8 cellular contexts compared by ENCODE assay signal in the genomic region with DNA sequence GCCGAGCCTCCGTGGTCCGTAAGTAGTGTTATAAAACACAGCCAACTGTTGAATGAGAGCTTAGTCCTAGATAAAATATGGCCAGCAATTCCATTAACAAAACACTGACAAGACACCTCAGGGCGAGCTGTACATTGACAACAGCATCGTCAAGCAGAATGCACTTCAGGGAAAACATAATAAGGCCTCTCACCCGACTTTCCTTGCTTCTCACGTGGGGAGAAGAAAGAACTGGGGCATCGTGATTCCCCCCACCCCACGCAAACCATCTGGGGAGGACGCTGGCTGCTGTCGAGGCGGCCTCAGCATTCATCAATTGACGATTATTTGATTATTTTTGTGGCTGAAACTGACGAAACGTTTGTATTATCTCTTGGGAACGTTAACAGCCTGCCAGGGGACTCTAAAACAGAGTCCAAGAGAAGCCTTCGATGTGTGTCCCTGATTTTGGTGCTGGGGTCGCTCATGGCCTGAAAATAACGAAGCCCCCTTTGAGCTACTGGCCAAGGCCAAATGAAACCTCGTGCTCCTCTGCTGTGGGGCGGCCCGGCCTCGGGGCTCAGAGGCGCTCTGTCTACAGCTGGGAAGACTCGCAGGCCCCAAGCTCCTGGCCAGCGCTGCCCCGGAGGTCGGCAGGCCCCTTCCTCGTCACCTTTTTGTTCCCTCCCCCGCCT. TPM values are rescaled to one million over a fixed set of nuclear protein-coding genes. Genes with fewer than 3 reads are reported as not detected.
DNase-seq lines count a peak whose midpoint lies in the region; ATAC-seq and TF ChIP-seq lines count a peak whose summit lies in the region.

No MANE protein-coding gene starts in this region.

- intact Hi-C loops in left ventricle myocardium inferior (cut with micrococcal nuclease), result no loop called here

- peak overlapping the region; percentile 96 for H3K27ac Mint-ChIP-seq in WTC11

- H3K27ac ChIP-seq in left ventricle myocardium inferior (replicated peaks), result peak overlapping the region; percentile 97
- H3K27ac ChIP-seq in skeletal muscle tissue (ENCODE audit: low read depth, low read length), result peak overlapping the region; percentile 94

- peak; percentile 13 for ATAC-seq in GM18517 (IDR thresholded peaks at IDR 0.05; ENCODE audit: unreplicated experiment)
- ATAC-seq in HG02763 (IDR thresholded peaks at IDR 0.05; ENCODE audit: unreplicated experiment), result peak; percentile 14
- ATAC-seq in WTC11, result no peak

- H3K36me3 Mint-ChIP-seq in WTC11, result peaks cover 24% of the 10 kb centered on the region

- H3K4me1 Mint-ChIP-seq in WTC11, result peaks cover 22% of the 10 kb centered on the region

- H3K4me3 Mint-ChIP-seq in WTC11, result peak overlapping the region; percentile 100

- POLR2A ChIA-PET in WTC11 (lab: Charles Lee), result interaction anchor here (0.5 to 2.7 kb wide), 13 partner anchors 30 to 309 kb away, joined by 3 to 13 read pairs (median 5); partner anchors contain the start of genes AFF4, CCNI2, RAD50 and SOWAHA

- peaks cover 3% of the 10 kb centered on the region; the same call in 1 of the 2 replicates for H3K27me3 Mint-ChIP-seq in WTC11 (ENCODE audit: low read depth)

- CTCF ChIA-PET in WTC11 (lab: Charles Lee), result interaction anchor here (0.7 to 2.9 kb wide), 17 partner anchors 11 to 339 kb away, joined by 3 to 24 read pairs (median 6); partner anchors contain the start of genes CCNI2 and SHROOM1

- peaks cover 33% of the 10 kb centered on the region for H3K36me3 ChIP-seq in left ventricle myocardium inferior
- peaks cover 20 to 27% (median 24%) of the 10 kb centered on the region in 3 donors for H3K36me3 ChIP-seq in skeletal muscle tissue (ENCODE audit: control insufficient read depth in 3 of 3, insufficient read depth in 3 of 3, low read length in 3 of 3)

- peak overlapping the region; percentile 95 for H3K4me3 ChIP-seq in left ventricle myocardium inferior
- peak overlapping the region; percentile 90 to 97 (median 91) for H3K4me3 ChIP-seq in skeletal muscle tissue (ENCODE audit: low read length in 3 of 3)

- peak overlapping the region; percentile 92 to 97 (median 94) for H3K9ac ChIP-seq in skeletal muscle tissue (ENCODE audit: low read depth in 1 of 3, low read length in 3 of 3)

- no peaks in the 10 kb centered on the region for H3K9me3 Mint-ChIP-seq in WTC11

- H3K27me3 ChIP-seq in left ventricle myocardium inferior (ENCODE audit: low read depth) (no peaks in the 10 kb centered on the region), skeletal muscle tissue (ENCODE audit: control insufficient read depth in 3 of 3, insufficient read depth in 3 of 3, low read length in 3 of 3) (no peaks in the 10 kb centered on the region)

- H3K9me3 ChIP-seq in left ventricle myocardium inferior (replicated peaks) (no peaks in the 10 kb centered on the region), skeletal muscle tissue (ENCODE audit: control insufficient read depth in 3 of 3, low read length in 3 of 3) (no peaks in the 10 kb centered on the region)

- no peak for TF ChIP-seq CTCF in WTC11 (IDR thresholded peaks at IDR 0.05)
- no peak for TF ChIP-seq CTCF in left ventricle myocardium inferior (IDR thresholded peaks at IDR 0.05; ENCODE audit: borderline replicate concordance)
- TF ChIP-seq CTCF in GM20000 (IDR thresholded peaks at IDR 0.05; ENCODE audit: extremely low read depth, missing control alignments), result no peak

- peaks cover 33% of the 10 kb centered on the region for H3K4me1 ChIP-seq in left ventricle myocardium inferior
- peaks cover 16 to 31% (median 18%) of the 10 kb centered on the region in 3 donors for H3K4me1 ChIP-seq in skeletal muscle tissue (ENCODE audit: control insufficient read depth in 3 of 3, insufficient read depth in 3 of 3, low read length in 3 of 3)

- DNase-seq in WTC11 (ENCODE audit: low spot score) (no peak), left ventricle myocardium inferior (no peak), GM20000 (ENCODE audit: low spot score) (no peak), NCI-H1105 treated with DMSO at 0.1 percent for 48 hours (lab: John Stamatoyannopoulos, UW) (no peak), NCI-H2029 treated with DMSO at 0.1 percent for 48 hours (lab: John Stamatoyannopoulos, UW) (no peak)

TF ChIP-seq in WTC11, 78 proteins besides CTCF, POLR2A, EP300 and RAD21 (continues in another document):
- no peak for TF ChIP-seq USF2 (CRISPR knock-in tag; IDR thresholded peaks at IDR 0.05)
- TF ChIP-seq, protein P1, sequence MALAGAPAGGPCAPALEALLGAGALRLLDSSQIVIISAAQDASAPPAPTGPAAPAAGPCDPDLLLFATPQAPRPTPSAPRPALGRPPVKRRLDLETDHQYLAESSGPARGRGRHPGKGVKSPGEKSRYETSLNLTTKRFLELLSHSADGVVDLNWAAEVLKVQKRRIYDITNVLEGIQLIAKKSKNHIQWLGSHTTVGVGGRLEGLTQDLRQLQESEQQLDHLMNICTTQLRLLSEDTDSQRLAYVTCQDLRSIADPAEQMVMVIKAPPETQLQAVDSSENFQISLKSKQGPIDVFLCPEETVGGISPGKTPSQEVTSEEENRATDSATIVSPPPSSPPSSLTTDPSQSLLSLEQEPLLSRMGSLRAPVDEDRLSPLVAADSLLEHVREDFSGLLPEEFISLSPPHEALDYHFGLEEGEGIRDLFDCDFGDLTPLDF (CRISPR knock-in tag; IDR thresholded peaks at IDR 0.05), result no peak
- no peak for TF ChIP-seq ZNF423 (CRISPR knock-in tag; IDR thresholded peaks at IDR 0.05)
- TF ChIP-seq TP53 (CRISPR knock-in tag; IDR thresholded peaks at IDR 0.05), result no peak
- 0 out of 2 replicates have a peak, but pooled peaks have one; percentile 42 for TF ChIP-seq ZNF532 (CRISPR knock-in tag; IDR thresholded peaks at IDR 0.05; ENCODE audit: borderline replicate concordance)
- TF ChIP-seq ZNF232 (CRISPR knock-in tag; IDR thresholded peaks at IDR 0.05), result no peak
- TF ChIP-seq GTF2I (CRISPR knock-in tag; conservative IDR thresholded peaks at IDR 0.05), result no peak

RNA-seq across cellular contexts. Expression of gene GDF9, which starts 0.5 kb away (rescaled TPM):
- total RNA-seq in WTC11 (2021) (0.34 to 0.42 TPM (median 0.37 TPM) in 3 replicates), left ventricle myocardium inferior (0.52 TPM), skeletal muscle tissue (0.52 TPM)

RNA-seq across cellular contexts. Expression of gene UQCRQ, which starts 0.6 kb away (rescaled TPM):
- total RNA-seq in WTC11 (2021) (244 to 256 TPM (median 244 TPM) in 3 replicates), left ventricle myocardium inferior (1,839 TPM), skeletal muscle tissue (135 TPM)

RNA-seq across cellular contexts. Expression of gene LEAP2, which starts 7.7 kb away (rescaled TPM):
- total RNA-seq in WTC11 (2021) (1.9 to 2.4 TPM (median 2.0 TPM) in 3 replicates), left ventricle myocardium inferior (1.9 TPM), skeletal muscle tissue (2.1 TPM)

RNA-seq across cellular contexts. Expression of gene SHROOM1, which starts 35.4 kb away (rescaled TPM):
- total RNA-seq in WTC11 (2021) (7.9 to 8.1 TPM (median 8.0 TPM) in 3 replicates), left ventricle myocardium inferior (4.9 TPM), skeletal muscle tissue (1.6 TPM)

RNA-seq across cellular contexts. Expression of gene SOWAHA, which starts 52.7 kb away (rescaled TPM):
- total RNA-seq in WTC11 (2021), result 0.11 to 0.25 TPM (median 0.16 TPM) in 3 replicates
- total RNA-seq in left ventricle myocardium inferior, result not detected
- under 0.01 TPM for total RNA-seq in skeletal muscle tissue
